Comparison of ENCODE assay signal across 8 cellular contexts in the genomic region with DNA sequence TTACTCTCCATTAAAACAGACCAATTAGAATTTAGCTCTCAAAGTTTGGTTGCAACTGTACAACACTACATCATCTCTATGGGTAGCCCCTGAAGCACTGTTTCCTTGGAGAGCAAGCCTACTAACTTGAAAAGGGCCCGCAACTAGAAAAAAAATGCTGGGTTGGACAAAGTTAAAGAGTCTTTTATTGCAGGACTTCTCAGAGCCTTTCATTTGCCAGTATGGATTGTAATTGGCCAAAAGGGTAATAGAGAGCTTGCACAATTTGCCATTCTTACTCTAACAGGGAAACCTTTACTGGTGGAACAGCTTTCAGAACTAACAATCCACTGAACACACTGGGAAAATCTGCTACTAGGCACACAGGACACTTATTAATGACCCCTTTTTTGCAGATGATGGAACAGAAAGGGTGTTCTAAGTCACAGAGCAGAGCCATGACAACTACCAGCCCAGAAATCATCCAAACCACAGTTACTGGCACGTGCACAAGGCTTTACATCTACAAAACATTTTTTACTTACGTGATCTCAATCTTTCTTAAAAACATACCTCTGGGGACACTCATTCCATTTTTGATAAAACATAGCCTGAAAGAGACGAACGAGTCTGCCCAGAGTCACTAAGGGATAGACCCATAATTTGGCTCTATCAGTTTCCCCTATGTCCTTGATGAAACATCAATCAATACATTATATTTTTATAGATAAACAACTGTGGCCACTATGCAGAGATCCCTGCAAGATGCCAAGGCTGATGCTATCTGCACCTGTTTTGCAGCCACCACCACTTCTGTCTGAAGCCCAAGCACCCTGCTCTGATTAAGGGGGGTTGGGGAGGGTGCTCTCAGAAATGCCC.
DNase-seq lines count a peak whose midpoint lies in the region; ATAC-seq and TF ChIP-seq lines count a peak whose summit lies in the region.

No MANE protein-coding gene starts in this region.

- DNase-seq in Calu3 (no peak), MM.1S (no peak), cardiac fibroblast (ENCODE audit: low read depth in 2 of 2) (no peak), neural crest cell (ENCODE audit: low read depth, low spot score) (no peak), AG08395 (ENCODE audit: low spot score) (no peak)

- H3K4me3 ChIP-seq in MM.1S (ENCODE audit: low read length) (peak overlapping the region; percentile 72), cardiac fibroblast (replicated peaks in 1 of 2; ENCODE audit: low read depth in 2 of 2, low read length in 2 of 2) (peak overlapping the region; percentile 64 to 67)

- H3K4me1 ChIP-seq in MM.1S (ENCODE audit: low read length), result peaks cover 16% of the 10 kb centered on the region

- no peak overlapping the region for H3K27ac ChIP-seq in MM.1S (ENCODE audit: low read length)

- no peaks in the 10 kb centered on the region for H3F3A ChIP-seq in MM.1S (ENCODE audit: insufficient read depth, low read length)

- intact Hi-C loops in Calu3 (cut with micrococcal nuclease; ENCODE audit: unreplicated experiment), result no loop called here

- TF ChIP-seq POLR2A in GM18505 (IDR thresholded peaks at IDR 0.05; ENCODE audit: borderline replicate concordance, extremely low read depth, insufficient read depth, insufficient read length), result no peak

- CTCF ChIA-PET in Calu3 (lab: Charles Lee), result no interaction called here

- H4K20me1 ChIP-seq in MM.1S (ENCODE audit: insufficient read depth, low read length), result no peaks in the 10 kb centered on the region

- H3K9me3 Mint-ChIP-seq in Calu3 (ENCODE audit: low read depth, unreplicated experiment), result no peaks in the 10 kb centered on the region
- H3K9me3 Mint-ChIP-seq in neural crest cell, result no peaks in the 10 kb centered on the region

- H3K27ac Mint-ChIP-seq in Calu3 (ENCODE audit: unreplicated experiment), result no peak overlapping the region
- no peak overlapping the region for H3K27ac Mint-ChIP-seq in neural crest cell (ENCODE audit: unreplicated experiment)

- BruUV-seq in Calu3 (replicated peaks; lab: Mats Ljungman, UMichigan), result TSS peak; percentile 75

- no peak for ATAC-seq in HG03442 (IDR thresholded peaks at IDR 0.05; ENCODE audit: unreplicated experiment)
- ATAC-seq in GM18505 (IDR thresholded peaks at IDR 0.05; ENCODE audit: unreplicated experiment), result no peak
- no peak for ATAC-seq in HG02884 (IDR thresholded peaks at IDR 0.05; ENCODE audit: unreplicated experiment)

- peak overlapping the region; percentile 87; the same call in 1 of the 2 replicates for H2AFZ ChIP-seq in MM.1S (ENCODE audit: low read length)

- H3K36me3 Mint-ChIP-seq in Calu3 (ENCODE audit: insufficient read depth, unreplicated experiment) (peaks cover 13% of the 10 kb centered on the region), neural crest cell (ENCODE audit: low read depth) (no peaks in the 10 kb centered on the region)

- no peak for TF ChIP-seq CTCF in Calu3 (IDR thresholded peaks at IDR 0.05; ENCODE audit: unreplicated experiment)
- no peak for TF ChIP-seq CTCF in MM.1S (IDR thresholded peaks at IDR 0.05; ENCODE audit: low read length)
- no peak for TF ChIP-seq CTCF in cardiac fibroblast (IDR thresholded peaks at IDR 0.05; ENCODE audit: low read depth, low read length)
- no peak for TF ChIP-seq CTCF in neural crest cell (conservative IDR thresholded peaks at IDR 0.05)

- H3K36me3 ChIP-seq in MM.1S (replicated peaks; ENCODE audit: insufficient read depth, low read length), result no peaks in the 10 kb centered on the region

- peak overlapping the region; percentile 99 for H3K4me2 ChIP-seq in MM.1S (ENCODE audit: low read depth, low read length)

- H3K9me2 ChIP-seq in MM.1S (replicated peaks; ENCODE audit: insufficient read depth, low read length), result no peaks in the 10 kb centered on the region

- no peaks in the 10 kb centered on the region for H3K9me3 ChIP-seq in MM.1S (replicated peaks; ENCODE audit: insufficient read depth, low read length)

- H3K27me3 Mint-ChIP-seq in Calu3 (ENCODE audit: unreplicated experiment) (peaks cover 14% of the 10 kb centered on the region), neural crest cell (ENCODE audit: low read depth) (peaks cover 45% of the 10 kb centered on the region)

- H3K79me2 ChIP-seq in MM.1S (ENCODE audit: low read length), result no peaks in the 10 kb centered on the region

- H3K4me1 Mint-ChIP-seq in Calu3 (ENCODE audit: low read depth, unreplicated experiment), result peaks cover 18% of the 10 kb centered on the region
- peaks cover 12% of the 10 kb centered on the region for H3K4me1 Mint-ChIP-seq in neural crest cell

- H3K27me3 ChIP-seq in MM.1S (replicated peaks; ENCODE audit: insufficient read depth, low read length), result 0 out of 2 replicates have a peak, but pooled peaks cover 3% of the 10 kb centered on the region

- H3K4me3 Mint-ChIP-seq in Calu3 (ENCODE audit: low read depth, unreplicated experiment), result peak overlapping the region; percentile 85
- H3K4me3 Mint-ChIP-seq in neural crest cell, result peak overlapping the region; percentile 90

- H3K9ac ChIP-seq in MM.1S (ENCODE audit: low read length), result peak overlapping the region; percentile 47; the same call in 1 of the 2 replicates
